Comparison of ENCODE assay signal across 1 cellular context in genomic region chr12:4276524-4277204, GRCh38.
TF ChIP-seq lines count a peak whose summit lies in the region.

No MANE protein-coding gene starts in this region.

TF ChIP-seq in HepG2, 621 proteins besides CTCF, POLR2A, EP300 and RAD21 (continued from another document and continues in another):
- no peak for TF ChIP-seq TFDP2 (CRISPR knock-in tag; IDR thresholded peaks at IDR 0.05)
- 0 out of 2 replicates have a peak, but pooled peaks have one; percentile 46 for TF ChIP-seq RXRB (CRISPR knock-in tag; IDR thresholded peaks at IDR 0.05; ENCODE audit: borderline replicate concordance)
- no peak for TF ChIP-seq ZNF672 (CRISPR knock-in tag; IDR thresholded peaks at IDR 0.05)
- no peak for TF ChIP-seq ZNF280B (CRISPR knock-in tag; IDR thresholded peaks at IDR 0.05; ENCODE audit: borderline replicate concordance)
- TF ChIP-seq ZEB1 (IDR thresholded peaks at IDR 0.05; ENCODE audit: insufficient replicate concordance, low read depth), result no peak
- peak; percentile 50 for TF ChIP-seq PCBP2 (optimal IDR thresholded peaks at IDR 0.05; ENCODE audit: low read depth, low read length, poor library complexity, severe bottlenecking)
- no peak for TF ChIP-seq ZNF205 (CRISPR knock-in tag; IDR thresholded peaks at IDR 0.05)
- no peak for TF ChIP-seq KMT2B (CRISPR knock-in tag; IDR thresholded peaks at IDR 0.05)
- no peak for TF ChIP-seq NR3C1 (CRISPR knock-in tag; IDR thresholded peaks at IDR 0.05)
- TF ChIP-seq POLR2AphosphoS5 (IDR thresholded peaks at IDR 0.05; ENCODE audit: low read depth, low read length), result no peak
- no peak for TF ChIP-seq SRSF4 (IDR thresholded peaks at IDR 0.05; ENCODE audit: low read depth, low read length, poor library complexity, severe bottlenecking)
- peak; percentile 54; the same call in 1 of the 2 replicates for TF ChIP-seq GATAD2A (CRISPR knock-in tag; IDR thresholded peaks at IDR 0.05)
- TF ChIP-seq SMYD3 (CRISPR knock-in tag; IDR thresholded peaks at IDR 0.05), result no peak
- TF ChIP-seq ZNF724P (CRISPR knock-in tag; IDR thresholded peaks at IDR 0.05; ENCODE audit: borderline replicate concordance), result no peak
- 0 out of 2 replicates have a peak, but pooled peaks have one; percentile 59 for TF ChIP-seq MIER3 (CRISPR knock-in tag; IDR thresholded peaks at IDR 0.05; ENCODE audit: borderline replicate concordance)
- no peak for TF ChIP-seq ZNF879 (CRISPR knock-in tag; IDR thresholded peaks at IDR 0.05)
- no peak for TF ChIP-seq FOSL1 (CRISPR knock-in tag; IDR thresholded peaks at IDR 0.05; ENCODE audit: borderline replicate concordance)
- 0 out of 2 replicates have a peak, but pooled peaks have one; percentile 28 for TF ChIP-seq HOXA3 (CRISPR knock-in tag; IDR thresholded peaks at IDR 0.05)
- TF ChIP-seq MAX (IDR thresholded peaks at IDR 0.05), result no peak
- TF ChIP-seq KDM2A (CRISPR knock-in tag; IDR thresholded peaks at IDR 0.05; ENCODE audit: borderline replicate concordance, low read depth), result peak; percentile 41; the same call in 1 of the 2 replicates
- no peak for TF ChIP-seq SKIL (CRISPR knock-in tag; IDR thresholded peaks at IDR 0.05; ENCODE audit: borderline replicate concordance)
- no peak for TF ChIP-seq PHF20 (CRISPR knock-in tag; IDR thresholded peaks at IDR 0.05)
- no peak for TF ChIP-seq ATF7-NPFF (CRISPR knock-in tag; IDR thresholded peaks at IDR 0.05; ENCODE audit: low read depth)
- no peak for TF ChIP-seq KLF9 (CRISPR knock-in tag; IDR thresholded peaks at IDR 0.05; ENCODE audit: low read depth)
- no peak for TF ChIP-seq PAX8 (CRISPR knock-in tag; IDR thresholded peaks at IDR 0.05; ENCODE audit: borderline replicate concordance)
- no peak for TF ChIP-seq MIER2 (CRISPR knock-in tag; IDR thresholded peaks at IDR 0.05)
- TF ChIP-seq TMF1 (CRISPR knock-in tag; IDR thresholded peaks at IDR 0.05; ENCODE audit: low read depth), result no peak
- TF ChIP-seq ZNF431 (CRISPR knock-in tag; IDR thresholded peaks at IDR 0.05; ENCODE audit: borderline replicate concordance, low read depth), result no peak
- no peak for TF ChIP-seq SATB2 (CRISPR knock-in tag; IDR thresholded peaks at IDR 0.05)
- no peak for TF ChIP-seq LCORL (IDR thresholded peaks at IDR 0.05)
- peak; percentile 67 for TF ChIP-seq LCORL (CRISPR knock-in tag; IDR thresholded peaks at IDR 0.05)
- TF ChIP-seq BORCS8-MEF2B (CRISPR knock-in tag; IDR thresholded peaks at IDR 0.05), result no peak
- TF ChIP-seq SIX4 (CRISPR knock-in tag; IDR thresholded peaks at IDR 0.05), result no peak
- no peak for TF ChIP-seq E2F2 (CRISPR knock-in tag; IDR thresholded peaks at IDR 0.05; ENCODE audit: borderline replicate concordance)
- TF ChIP-seq E2F5 (CRISPR knock-in tag; conservative IDR thresholded peaks at IDR 0.05), result no peak
- no peak for TF ChIP-seq REST (IDR thresholded peaks at IDR 0.05; ENCODE audit: borderline replicate concordance in 1 of 2, low read depth in 1 of 2, low read length in 2 of 2)
- no peak for TF ChIP-seq SSRP1 (CRISPR knock-in tag; IDR thresholded peaks at IDR 0.05)
- TF ChIP-seq GABPB1 (CRISPR knock-in tag; IDR thresholded peaks at IDR 0.05), result no peak
- no peak for TF ChIP-seq ZNF678 (CRISPR knock-in tag; IDR thresholded peaks at IDR 0.05)
- TF ChIP-seq MEF2D (CRISPR knock-in tag; IDR thresholded peaks at IDR 0.05), result no peak
- no peak for TF ChIP-seq SNAPC2 (CRISPR knock-in tag; IDR thresholded peaks at IDR 0.05)
- TF ChIP-seq NCOR1 (IDR thresholded peaks at IDR 0.05; ENCODE audit: borderline replicate concordance, low read length), result 0 out of 2 replicates have a peak, but pooled peaks have one; percentile 57
- TF ChIP-seq KAT2B (IDR thresholded peaks at IDR 0.05; ENCODE audit: borderline replicate concordance, low read depth, low read length), result no peak
- TF ChIP-seq NKX3-1 (CRISPR knock-in tag; IDR thresholded peaks at IDR 0.05), result no peak
- no peak for TF ChIP-seq KAT8 (CRISPR knock-in tag; IDR thresholded peaks at IDR 0.05)
- TF ChIP-seq ESRRA (CRISPR knock-in tag; IDR thresholded peaks at IDR 0.05; ENCODE audit: low read depth), result 0 out of 2 replicates have a peak, but pooled peaks have one; percentile 20
- no peak for TF ChIP-seq ARHGAP35 (CRISPR knock-in tag; IDR thresholded peaks at IDR 0.05; ENCODE audit: borderline replicate concordance)
- no peak for TF ChIP-seq ZNF276 (CRISPR knock-in tag; IDR thresholded peaks at IDR 0.05; ENCODE audit: low read depth)
- TF ChIP-seq CHD2 (IDR thresholded peaks at IDR 0.05; ENCODE audit: low read depth, low read length), result no peak
- TF ChIP-seq ZSCAN25 (CRISPR knock-in tag; IDR thresholded peaks at IDR 0.05), result no peak
- no peak for TF ChIP-seq IRF1 (CRISPR knock-in tag; IDR thresholded peaks at IDR 0.05; ENCODE audit: low read depth)
- no peak for TF ChIP-seq ZNF83 (CRISPR knock-in tag; IDR thresholded peaks at IDR 0.05; ENCODE audit: borderline replicate concordance)
- TF ChIP-seq BATF2 (CRISPR knock-in tag; IDR thresholded peaks at IDR 0.05), result no peak
- no peak for TF ChIP-seq ZNF775 (CRISPR knock-in tag; IDR thresholded peaks at IDR 0.05; ENCODE audit: borderline replicate concordance)
- TF ChIP-seq XRCC5 (optimal IDR thresholded peaks at IDR 0.05; ENCODE audit: low read length), result peak; percentile 60
- no peak for TF ChIP-seq ZNF761 (CRISPR knock-in tag; conservative IDR thresholded peaks at IDR 0.05)
- TF ChIP-seq ZNF749 (CRISPR knock-in tag; IDR thresholded peaks at IDR 0.05; ENCODE audit: borderline replicate concordance), result no peak
- no peak for TF ChIP-seq ZNF362 (CRISPR knock-in tag; IDR thresholded peaks at IDR 0.05; ENCODE audit: borderline replicate concordance)
- TF ChIP-seq STAG1 (CRISPR knock-in tag; IDR thresholded peaks at IDR 0.05), result peak; percentile 91
- no peak for TF ChIP-seq TCF12 (IDR thresholded peaks at IDR 0.05)
- no peak for TF ChIP-seq TCF12 (CRISPR knock-in tag; IDR thresholded peaks at IDR 0.05)
- no peak for TF ChIP-seq KDM4B (CRISPR knock-in tag; IDR thresholded peaks at IDR 0.05)
